ENCODE assay signal across 31 cellular contexts in genomic region chr16:62876133-62876532, GRCh38.
"Had no signal": no experiment of that assay in that cellular context is flagged by ENCODE, and none has a peak within 500 bp of the region (broad histone marks: within the 10 kb centered on the region; RNA-seq: fewer than 3 reads in every experiment).

No MANE protein-coding gene starts in this region.

- H3K36me3 ChIP-seq: adrenal gland, esophagus squamous epithelium, gastroesophageal sphincter, WERI-Rb-1 had no signal

- ATAC-seq: activated CD4-positive, CD25-positive, alpha-beta regulatory T cell treated with anti-CD3 and anti-CD28 coated beads, Interleukin-2, amount 50 U/mL, for 24 hours; activated CD8-positive, alpha-beta T cell treated with anti-CD3 and anti-CD28 coated beads for 36 hours; activated naive CD8-positive, alpha-beta T cell treated with anti-CD3 and anti-CD28 coated beads, Interleukin-2, amount 50 U/mL, for 24 hours; activated T-cell treated with anti-CD3 and anti-CD28 coated beads, Interleukin-2, amount 50 U/mL, for 4 hours; activated T-helper 17 cell treated with anti-CD3 and anti-CD28 coated beads, Interleukin-2, amount 50 U/mL, for 72 hours; body of pancreas; effector memory CD8-positive, alpha-beta T cell; gastroesophageal sphincter; T-helper 17 cell had no signal

- H3K4me1 ChIP-seq: adrenal gland, body of pancreas, esophagus squamous epithelium had no signal

- H3K9me3 ChIP-seq: adrenal gland, body of pancreas, esophagus squamous epithelium, gastroesophageal sphincter had no signal

- H3K27me3 ChIP-seq: adrenal gland, body of pancreas, esophagus squamous epithelium, gastroesophageal sphincter had no signal

- H3K27ac ChIP-seq: adrenal gland, body of pancreas, epithelial cell of prostate, esophagus squamous epithelium, WERI-Rb-1 had no signal

- DNase-seq: activated B cell treated with CpG ODN at 0.5 μM for 24 hours; activated CD4-positive, alpha-beta T cell treated with anti-CD3 and anti-CD28 coated beads for 48 hours; activated CD4-positive, alpha-beta T cell treated with anti-CD3 and anti-CD28 coated beads, Interleukin-2, amount 50 U/mL, for 1 hour; activated CD4-positive, alpha-beta T cell treated with anti-CD3 and anti-CD28 coated beads, Interleukin-2, amount 50 U/mL, for 48 hours; activated CD8-positive, alpha-beta memory T cell treated with anti-CD3 and anti-CD28 coated beads for 24 hours; activated CD8-positive, alpha-beta T cell treated with anti-CD3 and anti-CD28 coated beads for 36 hours; activated effector memory CD4-positive, alpha-beta T cell treated with Interleukin-2 at 50 U/mL for 16 hours; activated gamma-delta T cell treated with Interleukin-2 at 50 U/mL for 16 hours; activated naive CD4-positive, alpha-beta T cell treated with anti-CD3 and anti-CD28 coated beads for 36 hours; activated naive CD8-positive, alpha-beta T cell treated with anti-CD3 and anti-CD28 coated beads for 36 hours; activated naive CD8-positive, alpha-beta T cell treated with anti-CD3 and anti-CD28 coated beads, Interleukin-2, amount 50 U/mL, for 24 hours; activated T-cell treated with anti-CD3 and anti-CD28 coated beads, Interleukin-2, amount 50 U/mL, for 4 hours; adrenal gland; amygdala; aorta; body of pancreas; caudate nucleus; cortex of kidney; dermis blood vessel endothelial cell; effector CD4-positive, alpha-beta T cell; effector memory CD8-positive, alpha-beta T cell; esophagus squamous epithelium; foreskin melanocyte; T-helper 1 cell; T-helper 17 cell; T1000; WERI-Rb-1 had no signal

- H3K4me3 ChIP-seq: adrenal gland, body of pancreas, esophagus squamous epithelium, gastroesophageal sphincter had no signal
